In the genomic region with DNA sequence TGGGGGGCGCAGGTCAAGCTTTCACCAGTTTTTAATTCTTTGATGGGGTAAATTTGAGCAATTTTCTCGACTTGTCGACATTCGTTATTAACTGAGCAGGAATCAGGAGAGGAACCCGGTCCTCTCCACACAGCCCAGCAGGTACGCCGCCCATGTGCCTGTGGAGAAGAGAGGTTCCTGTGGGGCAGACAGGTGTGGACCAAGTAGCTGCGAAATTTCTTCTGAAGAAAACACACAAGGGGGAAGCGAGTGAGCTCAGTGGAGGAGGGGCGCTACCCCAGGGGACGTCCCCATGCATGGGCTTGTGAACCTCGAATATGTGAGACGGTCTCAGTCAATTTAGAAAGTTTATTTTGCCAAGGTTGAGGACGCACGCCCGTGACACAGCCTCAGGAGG, we compare ENCODE assay signal across 9 cellular contexts. TPM values are rescaled to one million over a fixed set of nuclear protein-coding genes. Genes with fewer than 3 reads are reported as not detected.
DNase-seq lines count a peak whose midpoint lies in the region; ATAC-seq and TF ChIP-seq lines count a peak whose summit lies in the region.
"Not testable (repeated sequence)": the region's sequence is repeated elsewhere in the genome, so short reads cannot be mapped to it uniquely, and the experiment has no call there.
"Had no signal": no experiment of that assay in that cellular context is flagged by ENCODE, and none has a peak within 500 bp of the region (broad histone marks: within the 10 kb centered on the region; RNA-seq: fewer than 3 reads in every experiment).

No MANE protein-coding gene starts in this region.

- not testable (repeated sequence) for H3K4me1 Mint-ChIP-seq in activated naive CD8-positive, alpha-beta T cell treated with anti-CD3 and anti-CD28 coated beads for 36 hours

- not testable (repeated sequence) for H3K36me3 ChIP-seq in GM06990 (ENCODE audit: control insufficient read depth, insufficient read depth, low read length); Peyer's patch; muscle layer of colon (ENCODE audit: insufficient read depth, low read length)

- H3K27me3 ChIP-seq in GM06990 (replicated peaks; ENCODE audit: control insufficient read depth, insufficient read depth, low read length); Peyer's patch; muscle layer of colon (ENCODE audit: control insufficient read depth in 1 of 2, insufficient read depth in 2 of 2, low read length in 2 of 2): not testable (repeated sequence)

- not testable (repeated sequence) for TF ChIP-seq POLR2A in Peyer's patch (IDR thresholded peaks at IDR 0.05)

- not testable (repeated sequence) for H3K27me3 Mint-ChIP-seq in activated naive CD8-positive, alpha-beta T cell treated with anti-CD3 and anti-CD28 coated beads for 36 hours

- H3K4me3 ChIP-seq in GM06990 (replicated peaks; ENCODE audit: low read depth, low read length): peak overlapping the region; percentile 60
- peak overlapping the region; percentile 43 to 61 (median 55) for H3K4me3 ChIP-seq in Peyer's patch
- H3K4me3 ChIP-seq in fibroblast of villous mesenchyme (ENCODE audit: low read depth, low read length): peak overlapping the region; percentile 60
- peak overlapping the region; percentile 32 to 49 for H3K4me3 ChIP-seq in muscle layer of colon (ENCODE audit: low read depth in 1 of 2, low read length in 2 of 2)

- H3K9me3 Mint-ChIP-seq in activated naive CD8-positive, alpha-beta T cell treated with anti-CD3 and anti-CD28 coated beads for 36 hours: not testable (repeated sequence)

- not testable (repeated sequence) for TF ChIP-seq CTCF in GM06990 (IDR thresholded peaks at IDR 0.05; ENCODE audit: insufficient read depth, low read length, poor library complexity, severe bottlenecking); Peyer's patch (IDR thresholded peaks at IDR 0.05); fibroblast of villous mesenchyme (IDR thresholded peaks at IDR 0.05; ENCODE audit: insufficient read depth, low read depth, low read length)

- not testable (repeated sequence) for H3K36me3 Mint-ChIP-seq in activated naive CD8-positive, alpha-beta T cell treated with anti-CD3 and anti-CD28 coated beads for 36 hours

- H3K9ac ChIP-seq in muscle layer of colon (ENCODE audit: low read length): peak overlapping the region; percentile 21

- H3K4me3 Mint-ChIP-seq in activated naive CD8-positive, alpha-beta T cell treated with anti-CD3 and anti-CD28 coated beads for 36 hours: peak overlapping the region; percentile 83

- ATAC-seq in GM21576 (IDR thresholded peaks at IDR 0.05; ENCODE audit: unreplicated experiment) (peak; percentile 10), HG03159 (IDR thresholded peaks at IDR 0.05; ENCODE audit: unreplicated experiment) (peak; percentile 30)
- ATAC-seq in stimulated activated naive CD8-positive, alpha-beta T cell treated with anti-CD3 and anti-CD28 coated beads, Interleukin-15, Interleukin-2, amounts not matched to agents 100 U/mL and 50 U/mL, for 24 hours: peak; percentile 21

- DNase-seq in GM06990 (ENCODE audit: extremely low read depth, insufficient read length); fibroblast of villous mesenchyme (ENCODE audit: low read depth): not testable (repeated sequence)
- peak in 1 of 3 donors; percentile 44 for DNase-seq in Peyer's patch
- DNase-seq in activated naive CD8-positive, alpha-beta T cell treated with anti-CD3 and anti-CD28 coated beads for 36 hours: peak; percentile 6
- DNase-seq in stimulated activated naive CD8-positive, alpha-beta T cell treated with anti-CD3 and anti-CD28 coated beads, Interleukin-15, Interleukin-2, amounts not matched to agents 100 U/mL and 50 U/mL, for 24 hours: peak; percentile 12

- peak overlapping the region in 1 of 4 donors; percentile 17 for H3K27ac ChIP-seq in Peyer's patch
- not testable (repeated sequence) for H3K27ac ChIP-seq in muscle layer of colon (ENCODE audit: low read depth, low read length)

- peak overlapping the region; percentile 83 for H3K27ac Mint-ChIP-seq in activated naive CD8-positive, alpha-beta T cell treated with anti-CD3 and anti-CD28 coated beads for 36 hours

- H3K9me3 ChIP-seq in Peyer's patch; muscle layer of colon (ENCODE audit: low read length): not testable (repeated sequence)

- H3K4me1 ChIP-seq in Peyer's patch; muscle layer of colon (ENCODE audit: insufficient read depth, low read length): not testable (repeated sequence)

RNA-seq across cellular contexts. Expression of a gene that starts 0.4 kb away (rescaled TPM):
- total RNA-seq in Peyer's patch (10 to 100 TPM; 10.2 to 41.3 (median 27.7) TPM), fibroblast of villous mesenchyme (16.4 and 18.6 TPM in 2 replicates)
- 10 to 100 TPM; 21.1 to 25.2 TPM for total RNA-seq in activated naive CD8-positive, alpha-beta T cell treated with anti-CD3 and anti-CD28 coated beads for 36 hours

RNA-seq across cellular contexts. Expression of a gene that starts 45.9 kb away (rescaled TPM):
- total RNA-seq in Peyer's patch (not detected), fibroblast of villous mesenchyme (not detected in 2 replicates)
- total RNA-seq in activated naive CD8-positive, alpha-beta T cell treated with anti-CD3 and anti-CD28 coated beads for 36 hours: not detected
- total RNA-seq: H4 had no signal
